18 cellular contexts compared by ENCODE assay signal in the genomic region with DNA sequence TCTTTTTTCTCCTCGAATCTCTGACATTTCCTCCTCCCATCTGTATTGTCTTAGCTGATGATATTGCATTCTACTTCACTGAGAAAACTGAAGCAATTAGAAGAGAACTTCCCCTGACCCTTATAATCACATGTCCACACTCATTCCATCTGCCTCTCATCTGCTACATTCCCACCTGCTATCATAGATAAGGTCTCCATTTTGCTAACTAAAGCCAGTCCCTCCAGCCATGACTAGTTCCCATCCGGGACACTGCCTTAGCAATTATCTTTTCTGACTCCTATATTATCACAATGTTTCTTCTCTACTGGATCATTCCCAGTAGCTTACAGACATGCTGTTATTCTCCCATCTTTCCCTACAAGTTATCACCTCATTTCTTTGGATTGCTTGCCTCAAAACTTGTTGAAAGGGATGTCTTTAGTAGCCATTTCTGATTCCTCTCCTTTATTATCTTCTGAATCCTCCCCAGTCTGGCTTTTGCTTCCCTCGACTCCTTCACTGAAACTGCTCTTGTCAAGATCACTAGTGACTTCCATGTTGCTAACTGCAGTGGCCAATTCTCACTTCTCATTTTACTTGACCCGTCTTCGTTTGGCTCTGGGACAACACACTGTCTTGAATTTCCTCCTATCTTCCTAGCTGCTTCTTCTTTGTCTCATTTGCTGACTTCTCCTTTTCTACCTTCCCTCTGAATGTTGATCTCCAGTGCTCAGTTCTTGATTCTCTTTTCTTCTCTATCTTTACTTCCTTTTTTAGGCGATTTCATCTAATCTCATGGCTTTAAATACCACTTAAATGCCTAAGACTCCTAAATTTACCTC. TPM values are rescaled to one million over a fixed set of nuclear protein-coding genes. Genes with fewer than 3 reads are reported as not detected.
A peak's percentile ranks its signal among the peaks of the same experiment; 100 is the strongest.
DNase-seq lines count a peak whose midpoint lies in the region; ATAC-seq, FAIRE-seq and TF ChIP-seq lines count a peak whose summit lies in the region.
"Had no signal": no experiment of that assay in that cellular context is flagged by ENCODE, and none has a peak within 500 bp of the region (broad histone marks: within the 10 kb centered on the region; RNA-seq: fewer than 3 reads in every experiment).

No MANE protein-coding gene starts in this region.

- no peak overlapping the region for H2BK15ac ChIP-seq in mesenchymal stem cell (ENCODE audit: low read depth, poor library complexity, severe bottlenecking)

- H2AK5ac ChIP-seq in mesenchymal stem cell (ENCODE audit: low read length, severe bottlenecking) = no peak overlapping the region

- no peak overlapping the region for H3K4me2 ChIP-seq in mesenchymal stem cell (ENCODE audit: low read length, poor library complexity, severe bottlenecking)

- no peak overlapping the region for H2BK12ac ChIP-seq in mesenchymal stem cell (ENCODE audit: low read length in 2 of 2)

- H3K18ac ChIP-seq in mesenchymal stem cell (ENCODE audit: low read depth in 1 of 2, low read length in 2 of 2) = no peak overlapping the region

- 72 to 77% (median 74%) methylated on average over 6 of the region's 6 CpGs for WGBS in heart left ventricle, 4 donors
- 62 to 74% methylated on average over 6 of the region's 6 CpGs for WGBS in lung, 2 donors
- WGBS in mesenchymal stem cell = 84% methylated on average over 6 of the region's 6 CpGs

- intact Hi-C loops in heart left ventricle (cut with DNase I) = no loop called here

- H2BK120ac ChIP-seq in mesenchymal stem cell (ENCODE audit: low read depth, low read length) = no peak overlapping the region

- H3K4ac ChIP-seq in mesenchymal stem cell (ENCODE audit: low read depth in 1 of 2, low read length in 2 of 2) = no peak overlapping the region

- H3K27me3 ChIP-seq in heart left ventricle (no peaks in the 10 kb centered on the region), right atrium auricular region (no peaks in the 10 kb centered on the region), lung (ENCODE audit: control insufficient read depth, insufficient read depth) (no peaks in the 10 kb centered on the region), mesenchymal stem cell (ENCODE audit: control insufficient read depth in 1 of 2, insufficient read depth in 1 of 2, low read length in 2 of 2) (no peaks in the 10 kb centered on the region)
- H3K27me3 ChIP-seq: BLaER1 treated with 17β-estradiol and CSF1 and Interleukin-3, amounts not matched to agents 10 nM and 100 nM; colonic mucosa; upper lobe of left lung had no signal

- H2AFZ ChIP-seq in mesenchymal stem cell (ENCODE audit: low read depth, low read length) = no peak overlapping the region

- no peak for TF ChIP-seq CTCF in heart left ventricle (IDR thresholded peaks at IDR 0.05)
- no peak for TF ChIP-seq CTCF in right atrium auricular region (IDR thresholded peaks at IDR 0.05)
- TF ChIP-seq CTCF in lung (IDR thresholded peaks at IDR 0.05; ENCODE audit: control extremely low read depth, extremely low read depth) = no peak

- no peak overlapping the region for H3K23ac ChIP-seq in mesenchymal stem cell (ENCODE audit: low read length in 2 of 2)

- H3K4me3 ChIP-seq in heart left ventricle = no peak overlapping the region
- H3K4me3 ChIP-seq in right atrium auricular region = no peak overlapping the region
- H3K4me3 ChIP-seq in lung = no peak overlapping the region
- H3K4me3 ChIP-seq in mesenchymal stem cell (ENCODE audit: insufficient read depth in 1 of 2, low read depth in 1 of 2, low read length in 2 of 2) = no peak overlapping the region
- H3K4me3 ChIP-seq: BLaER1 treated with 17β-estradiol and CSF1 and Interleukin-3, amounts not matched to agents 10 nM and 100 nM; colonic mucosa; upper lobe of left lung had no signal

- no peak overlapping the region for H3K9ac ChIP-seq in mesenchymal stem cell (ENCODE audit: low read length)

- H2BK5ac ChIP-seq in mesenchymal stem cell (ENCODE audit: low read depth, low read length, poor library complexity, severe bottlenecking) = no peak overlapping the region

- H3K9me3 ChIP-seq in heart left ventricle (no peaks in the 10 kb centered on the region), right atrium auricular region (no peaks in the 10 kb centered on the region), lung (ENCODE audit: control insufficient read depth in 2 of 2, insufficient read depth in 1 of 2, low read length in 1 of 2) (no peaks in the 10 kb centered on the region), mesenchymal stem cell (ENCODE audit: control insufficient read depth, low read length) (no peaks in the 10 kb centered on the region)
- H3K9me3 ChIP-seq: colonic mucosa, upper lobe of left lung had no signal

- no peak overlapping the region for H4K91ac ChIP-seq in mesenchymal stem cell (ENCODE audit: low read length)

- no peak overlapping the region for H4K8ac ChIP-seq in mesenchymal stem cell (ENCODE audit: low read length)

- peak; percentile 55 for FAIRE-seq in urothelium cell line (lab: Jason Lieb, UNC)
- FAIRE-seq: endothelial cell of umbilical vein had no signal

- H3K4me1 ChIP-seq in heart left ventricle = peaks cover 0 to 24% (median 0%) of the 10 kb centered on the region in 12 donors
- no peaks in the 10 kb centered on the region for H3K4me1 ChIP-seq in right atrium auricular region
- no peaks in the 10 kb centered on the region for H3K4me1 ChIP-seq in lung (ENCODE audit: control insufficient read depth in 2 of 2, insufficient read depth in 2 of 2, low read length in 2 of 2)
- H3K4me1 ChIP-seq in mesenchymal stem cell (ENCODE audit: control insufficient read depth, insufficient read depth, low read depth, low read length) = no peaks in the 10 kb centered on the region
- H3K4me1 ChIP-seq: colonic mucosa had no signal

- H3K14ac ChIP-seq in mesenchymal stem cell (ENCODE audit: low read length in 2 of 2) = no peak overlapping the region

- H3K27ac ChIP-seq in heart left ventricle = peak overlapping the region in 2 of 12 donors; percentile 2 to 64
- no peak overlapping the region for H3K27ac ChIP-seq in right atrium auricular region
- H3K27ac ChIP-seq in lung (ENCODE audit: low read depth in 1 of 2, low read length in 1 of 2) = no peak overlapping the region
- H3K27ac ChIP-seq in mesenchymal stem cell (ENCODE audit: low read length, poor library complexity, severe bottlenecking) = no peak overlapping the region
- H3K27ac ChIP-seq: colonic mucosa, upper lobe of left lung had no signal

- peak in 3 of 4 donors; percentile 38 to 64 (median 52) for ATAC-seq in heart left ventricle
- ATAC-seq in lung (ENCODE audit: insufficient read depth, low FRiP score) = peak; percentile 69

- DNase-seq in heart left ventricle (peak in 2 of 5 donors; percentile 25 to 33), right atrium auricular region (ENCODE audit: low spot score) (no peak), SKM-1 treated with dmso at 0.1 percent for 144 hours (lab: John Stamatoyannopoulos, UW; ENCODE audit: unreplicated experiment) (peak; percentile 89), lung (ENCODE audit: low spot score) (no peak), urothelium cell line (ENCODE audit: low spot score) (no peak), glomerular visceral epithelial cell (ENCODE audit: extremely low spot score) (no peak), mesenchymal stem cell (no peak), HuH-7 (ENCODE audit: low spot score) (no peak)
- DNase-seq: activated CD4-positive, alpha-beta T cell treated with anti-CD3 and anti-CD28 coated beads, Interleukin-2, amount 50 U/mL, for 48 hours; activated T-cell treated with anti-CD3 and anti-CD28 coated beads, Interleukin-2, amount 50 U/mL, for 1 hour; colonic mucosa; H9; NCI-H1436 treated with DMSO at 0.1 percent for 48 hours; NCI-H345; stimulated activated CD4-positive, alpha-beta T cell treated with anti-CD3 and anti-CD28 coated beads, Interleukin-15, amount 100 ng/mL, for 24 hours had no signal

- TF ChIP-seq POLR2A in heart left ventricle (IDR thresholded peaks at IDR 0.05) = no peak

- H3K36me3 ChIP-seq in heart left ventricle = no peaks in the 10 kb centered on the region
- no peaks in the 10 kb centered on the region for H3K36me3 ChIP-seq in right atrium auricular region
- H3K36me3 ChIP-seq in lung (ENCODE audit: control insufficient read depth in 2 of 2, insufficient read depth in 2 of 2, low read length in 2 of 2) = no peaks in the 10 kb centered on the region
- H3K36me3 ChIP-seq in mesenchymal stem cell (ENCODE audit: control insufficient read depth in 1 of 2, insufficient read depth in 2 of 2, low read depth in 1 of 2, low read length in 2 of 2) = no peaks in the 10 kb centered on the region
- H3K36me3 ChIP-seq: BLaER1 treated with 17β-estradiol and CSF1 and Interleukin-3, amounts not matched to agents 10 nM and 100 nM; colonic mucosa; upper lobe of left lung had no signal

- no peaks in the 10 kb centered on the region for H3K79me1 ChIP-seq in mesenchymal stem cell (replicated peaks; ENCODE audit: low read length, poor library complexity, severe bottlenecking)

RNA-seq across cellular contexts. Expression of a gene that starts 35.9 kb away (rescaled TPM):
- 10 to 100 TPM; 11.5 to 29.8 (median 17.9) TPM for total RNA-seq in heart left ventricle
- 1 to 10 TPM; 4.7 to 9.9 TPM for polyA plus RNA-seq in heart left ventricle
- 10 to 100 TPM; 16.9 to 27.0 TPM for total RNA-seq in right atrium auricular region
- total RNA-seq in lung = 10 to 100 TPM; 17.2 to 55.8 TPM
- polyA plus RNA-seq in lung = 1 to 10 TPM; 4.1 to 6.2 TPM
- 4.6 TPM for polyA plus RNA-seq in mesenchymal stem cell (2013, experiment 1 of 2)
- polyA plus RNA-seq in mesenchymal stem cell (2013, experiment 2 of 2) = 5.0 TPM
